Comparison of ENCODE assay signal across 27 cellular contexts in genomic region chr2:136395590-136395989, GRCh38.
"Had no signal": no experiment of that assay in that cellular context is flagged by ENCODE, and none has a peak within 500 bp of the region (broad histone marks: within the 10 kb centered on the region; RNA-seq: fewer than 3 reads in every experiment).

No MANE protein-coding gene starts in this region.

- H3K36me3 Mint-ChIP-seq: activated CD4-positive, alpha-beta memory T cell treated with anti-CD3 and anti-CD28 coated beads for 36 hours; activated CD8-positive, alpha-beta memory T cell treated with anti-CD3 and anti-CD28 coated beads, Interleukin-2, amount 10 ng/mL, durations not matched to agents 7 days and 5 days; naive thymus-derived CD4-positive, alpha-beta T cell; stimulated activated effector memory CD8-positive, alpha-beta T cell treated with anti-CD3 and anti-CD28 coated beads, Interleukin-12 subunit alpha, Interleukin-12 subunit beta, amount 100 ng/mL, for 72 hours; WTC11 had no signal

- H3K4me3 Mint-ChIP-seq: activated CD4-positive, alpha-beta memory T cell treated with anti-CD3 and anti-CD28 coated beads for 36 hours; activated CD8-positive, alpha-beta memory T cell treated with anti-CD3 and anti-CD28 coated beads, Interleukin-2, amount 10 ng/mL, durations not matched to agents 7 days and 5 days; activated naive CD4-positive, alpha-beta T cell treated with anti-CD3 and anti-CD28 coated beads for 36 hours; endodermal cell; naive thymus-derived CD4-positive, alpha-beta T cell; neural crest cell; stimulated activated effector memory CD8-positive, alpha-beta T cell treated with anti-CD3 and anti-CD28 coated beads, Interleukin-12 subunit alpha, Interleukin-12 subunit beta, amount 100 ng/mL, for 72 hours; WTC11 had no signal

- H3K4me1 Mint-ChIP-seq: endodermal cell, neural crest cell had no signal

- H3K4me3 ChIP-seq: body of pancreas, cardiac muscle cell, esophagus squamous epithelium, gastrocnemius medialis, left lung, lung, right lobe of liver, skin epidermis, thoracic aorta, upper lobe of left lung had no signal

- DNase-seq: activated CD4-positive, alpha-beta memory T cell treated with anti-CD3 and anti-CD28 coated beads for 36 hours; activated CD4-positive, alpha-beta T cell treated with anti-CD3 and anti-CD28 coated beads for 4 hours; activated CD8-positive, alpha-beta memory T cell treated with anti-CD3 and anti-CD28 coated beads, Interleukin-2, amount 10 ng/mL, durations not matched to agents 7 days and 5 days; activated naive CD4-positive, alpha-beta T cell treated with anti-CD3 and anti-CD28 coated beads for 36 hours; anterior cingulate cortex; body of pancreas; cortex of kidney; endodermal cell; esophagus squamous epithelium; gastrocnemius medialis; hippocampal formation; kidney glomerular epithelial cell; left lung; naive thymus-derived CD4-positive, alpha-beta T cell; occipital lobe; posterior cingulate gyrus; right lobe of liver; stimulated activated CD4-positive, alpha-beta T cell treated with anti-CD3 and anti-CD28 coated beads, Interleukin-1b, Interleukin-23, amount 100 ng/mL, for 48 hours; T-helper 1 cell; upper lobe of left lung had no signal

- H3K27me3 ChIP-seq: body of pancreas, cardiac muscle cell, esophagus squamous epithelium, gastrocnemius medialis, left lung, right lobe of liver, upper lobe of left lung had no signal

- H3K9me3 Mint-ChIP-seq: activated CD4-positive, alpha-beta memory T cell treated with anti-CD3 and anti-CD28 coated beads for 36 hours; activated naive CD4-positive, alpha-beta T cell treated with anti-CD3 and anti-CD28 coated beads for 36 hours; endodermal cell; naive thymus-derived CD4-positive, alpha-beta T cell; neural crest cell; stimulated activated effector memory CD8-positive, alpha-beta T cell treated with anti-CD3 and anti-CD28 coated beads, Interleukin-12 subunit alpha, Interleukin-12 subunit beta, amount 100 ng/mL, for 72 hours; WTC11 had no signal

- H3K36me3 ChIP-seq: cardiac muscle cell, esophagus squamous epithelium, gastrocnemius medialis, left lung, right lobe of liver, thoracic aorta, upper lobe of left lung had no signal

- H3K27ac Mint-ChIP-seq: activated CD4-positive, alpha-beta memory T cell treated with anti-CD3 and anti-CD28 coated beads for 36 hours; activated CD8-positive, alpha-beta memory T cell treated with anti-CD3 and anti-CD28 coated beads, Interleukin-2, amount 10 ng/mL, durations not matched to agents 7 days and 5 days; endodermal cell; naive thymus-derived CD4-positive, alpha-beta T cell; stimulated activated effector memory CD8-positive, alpha-beta T cell treated with anti-CD3 and anti-CD28 coated beads, Interleukin-12 subunit alpha, Interleukin-12 subunit beta, amount 100 ng/mL, for 72 hours; WTC11 had no signal

- H3K27me3 Mint-ChIP-seq: activated CD4-positive, alpha-beta memory T cell treated with anti-CD3 and anti-CD28 coated beads for 36 hours had no signal

- ATAC-seq: activated CD8-positive, alpha-beta memory T cell treated with anti-CD3 and anti-CD28 coated beads, Interleukin-2, amount 10 ng/mL, durations not matched to agents 7 days and 5 days; body of pancreas; gastrocnemius medialis; left lung; naive thymus-derived CD4-positive, alpha-beta T cell; right lobe of liver; stimulated activated effector memory CD8-positive, alpha-beta T cell treated with anti-CD3 and anti-CD28 coated beads, Interleukin-12 subunit alpha, Interleukin-12 subunit beta, amount 100 ng/mL, for 72 hours; WTC11 had no signal
